Comparison of ENCODE assay signal across 1 cellular context in the genomic region with DNA sequence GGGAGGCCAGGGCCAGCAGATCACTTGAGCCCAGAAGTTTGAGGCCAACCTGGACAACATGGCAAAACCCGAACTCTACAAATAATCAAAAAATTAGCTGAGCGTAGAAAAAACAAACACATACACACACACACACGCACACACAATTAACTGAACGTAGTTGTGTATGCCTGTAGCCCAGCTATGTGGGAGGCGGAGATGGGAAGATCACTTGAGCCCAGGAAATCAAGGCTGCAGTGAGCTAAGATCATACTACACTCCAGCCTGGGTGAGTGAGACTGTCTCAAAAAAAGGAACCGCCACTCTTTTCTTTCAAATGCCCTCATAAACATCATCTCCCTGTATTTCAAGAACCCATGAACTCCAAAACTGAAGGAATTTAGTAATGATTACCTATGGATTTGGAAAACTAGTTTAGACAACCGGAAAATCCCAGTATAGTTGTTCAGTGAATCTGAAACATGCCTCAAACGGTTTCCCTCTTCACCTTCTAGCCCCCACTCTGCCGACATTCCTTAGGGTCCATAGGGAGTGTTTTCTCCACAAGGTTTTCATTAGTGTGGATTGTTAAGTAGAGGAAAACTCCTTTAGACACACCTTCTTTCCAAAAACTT.
A peak's percentile ranks its signal among the peaks of the same experiment; 100 is the strongest.
TF ChIP-seq lines count a peak whose summit lies in the region.

No MANE protein-coding gene starts in this region.

TF ChIP-seq in HepG2, 621 proteins besides CTCF, POLR2A, EP300 and RAD21 (continued from another document and continues in another):
- TF ChIP-seq, protein P1, sequence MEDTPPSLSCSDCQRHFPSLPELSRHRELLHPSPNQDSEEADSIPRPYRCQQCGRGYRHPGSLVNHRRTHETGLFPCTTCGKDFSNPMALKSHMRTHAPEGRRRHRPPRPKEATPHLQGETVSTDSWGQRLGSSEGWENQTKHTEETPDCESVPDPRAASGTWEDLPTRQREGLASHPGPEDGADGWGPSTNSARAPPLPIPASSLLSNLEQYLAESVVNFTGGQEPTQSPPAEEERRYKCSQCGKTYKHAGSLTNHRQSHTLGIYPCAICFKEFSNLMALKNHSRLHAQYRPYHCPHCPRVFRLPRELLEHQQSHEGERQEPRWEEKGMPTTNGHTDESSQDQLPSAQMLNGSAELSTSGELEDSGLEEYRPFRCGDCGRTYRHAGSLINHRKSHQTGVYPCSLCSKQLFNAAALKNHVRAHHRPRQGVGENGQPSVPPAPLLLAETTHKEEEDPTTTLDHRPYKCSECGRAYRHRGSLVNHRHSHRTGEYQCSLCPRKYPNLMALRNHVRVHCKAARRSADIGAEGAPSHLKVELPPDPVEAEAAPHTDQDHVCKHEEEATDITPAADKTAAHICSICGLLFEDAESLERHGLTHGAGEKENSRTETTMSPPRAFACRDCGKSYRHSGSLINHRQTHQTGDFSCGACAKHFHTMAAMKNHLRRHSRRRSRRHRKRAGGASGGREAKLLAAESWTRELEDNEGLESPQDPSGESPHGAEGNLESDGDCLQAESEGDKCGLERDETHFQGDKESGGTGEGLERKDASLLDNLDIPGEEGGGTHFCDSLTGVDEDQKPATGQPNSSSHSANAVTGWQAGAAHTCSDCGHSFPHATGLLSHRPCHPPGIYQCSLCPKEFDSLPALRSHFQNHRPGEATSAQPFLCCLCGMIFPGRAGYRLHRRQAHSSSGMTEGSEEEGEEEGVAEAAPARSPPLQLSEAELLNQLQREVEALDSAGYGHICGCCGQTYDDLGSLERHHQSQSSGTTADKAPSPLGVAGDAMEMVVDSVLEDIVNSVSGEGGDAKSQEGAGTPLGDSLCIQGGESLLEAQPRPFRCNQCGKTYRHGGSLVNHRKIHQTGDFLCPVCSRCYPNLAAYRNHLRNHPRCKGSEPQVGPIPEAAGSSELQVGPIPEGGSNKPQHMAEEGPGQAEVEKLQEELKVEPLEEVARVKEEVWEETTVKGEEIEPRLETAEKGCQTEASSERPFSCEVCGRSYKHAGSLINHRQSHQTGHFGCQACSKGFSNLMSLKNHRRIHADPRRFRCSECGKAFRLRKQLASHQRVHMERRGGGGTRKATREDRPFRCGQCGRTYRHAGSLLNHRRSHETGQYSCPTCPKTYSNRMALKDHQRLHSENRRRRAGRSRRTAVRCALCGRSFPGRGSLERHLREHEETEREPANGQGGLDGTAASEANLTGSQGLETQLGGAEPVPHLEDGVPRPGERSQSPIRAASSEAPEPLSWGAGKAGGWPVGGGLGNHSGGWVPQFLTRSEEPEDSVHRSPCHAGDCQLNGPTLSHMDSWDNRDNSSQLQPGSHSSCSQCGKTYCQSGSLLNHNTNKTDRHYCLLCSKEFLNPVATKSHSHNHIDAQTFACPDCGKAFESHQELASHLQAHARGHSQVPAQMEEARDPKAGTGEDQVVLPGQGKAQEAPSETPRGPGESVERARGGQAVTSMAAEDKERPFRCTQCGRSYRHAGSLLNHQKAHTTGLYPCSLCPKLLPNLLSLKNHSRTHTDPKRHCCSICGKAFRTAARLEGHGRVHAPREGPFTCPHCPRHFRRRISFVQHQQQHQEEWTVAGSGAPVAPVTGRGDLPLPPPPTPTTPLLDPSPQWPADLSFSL (CRISPR knock-in tag; IDR thresholded peaks at IDR 0.05), result peak; percentile 80; the same call in 1 of the 2 replicates
- TF ChIP-seq ZNF264 (CRISPR knock-in tag; IDR thresholded peaks at IDR 0.05) (no peak), SNAPC5 (CRISPR knock-in tag; IDR thresholded peaks at IDR 0.05; ENCODE audit: borderline replicate concordance) (no peak), HMGXB4 (CRISPR knock-in tag; IDR thresholded peaks at IDR 0.05; ENCODE audit: borderline replicate concordance in 1 of 2, low read depth in 1 of 2) (no peak), ZNF816 (CRISPR knock-in tag; IDR thresholded peaks at IDR 0.05; ENCODE audit: borderline replicate concordance) (no peak), ARNT (IDR thresholded peaks at IDR 0.05) (no peak), ZEB1 (IDR thresholded peaks at IDR 0.05; ENCODE audit: insufficient replicate concordance, low read depth) (no peak), PAF1 (CRISPR knock-in tag; IDR thresholded peaks at IDR 0.05) (peak; percentile 98), KDM5B (CRISPR knock-in tag; IDR thresholded peaks at IDR 0.05; ENCODE audit: borderline replicate concordance) (no peak), ZC3H4 (CRISPR knock-in tag; IDR thresholded peaks at IDR 0.05; ENCODE audit: borderline replicate concordance) (peak; percentile 77; the same call in 1 of the 2 replicates), ETV5 (CRISPR knock-in tag; IDR thresholded peaks at IDR 0.05; ENCODE audit: borderline replicate concordance) (no peak), EHMT2 (IDR thresholded peaks at IDR 0.05; ENCODE audit: borderline replicate concordance, low read depth, low read length) (no peak), ZBTB21 (CRISPR knock-in tag; IDR thresholded peaks at IDR 0.05) (no peak), ZHX2 (IDR thresholded peaks at IDR 0.05; ENCODE audit: low read depth) (no peak), ZHX2 (CRISPR knock-in tag; IDR thresholded peaks at IDR 0.05; ENCODE audit: borderline replicate concordance) (no peak), MAFK (conservative IDR thresholded peaks at IDR 0.05 in 1 of 2, IDR thresholded peaks at IDR 0.05 in 1 of 2; ENCODE audit: low read length in 2 of 2) (peak; percentile 15 to 28; a peak in 2 of 4 replicates), ZFP37 (CRISPR knock-in tag; IDR thresholded peaks at IDR 0.05; ENCODE audit: borderline replicate concordance) (no peak; the same call in 1 of the 2 replicates), IRF9 (CRISPR knock-in tag; IDR thresholded peaks at IDR 0.05; ENCODE audit: borderline replicate concordance) (no peak), KLF9 (CRISPR knock-in tag; IDR thresholded peaks at IDR 0.05; ENCODE audit: low read depth) (no peak), GTF3A (CRISPR knock-in tag; conservative IDR thresholded peaks at IDR 0.05) (no peak), MEIS1 (CRISPR knock-in tag; IDR thresholded peaks at IDR 0.05; ENCODE audit: borderline replicate concordance) (no peak), POLR2AphosphoS5 (IDR thresholded peaks at IDR 0.05; ENCODE audit: low read depth, low read length) (peak; percentile 88), ESRRA (CRISPR knock-in tag; IDR thresholded peaks at IDR 0.05; ENCODE audit: low read depth) (no peak), NFIC (IDR thresholded peaks at IDR 0.05; ENCODE audit: low read length) (peak; percentile 51; the same call in 1 of the 2 replicates), HES4 (CRISPR knock-in tag; IDR thresholded peaks at IDR 0.05; ENCODE audit: borderline replicate concordance) (no peak), SP2 (CRISPR knock-in tag; IDR thresholded peaks at IDR 0.05) (no peak)
- TF ChIP-seq, protein P2, sequence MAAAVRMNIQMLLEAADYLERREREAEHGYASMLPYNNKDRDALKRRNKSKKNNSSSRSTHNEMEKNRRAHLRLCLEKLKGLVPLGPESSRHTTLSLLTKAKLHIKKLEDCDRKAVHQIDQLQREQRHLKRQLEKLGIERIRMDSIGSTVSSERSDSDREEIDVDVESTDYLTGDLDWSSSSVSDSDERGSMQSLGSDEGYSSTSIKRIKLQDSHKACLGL (CRISPR knock-in tag; IDR thresholded peaks at IDR 0.05), result no peak
- TF ChIP-seq, protein P3, sequence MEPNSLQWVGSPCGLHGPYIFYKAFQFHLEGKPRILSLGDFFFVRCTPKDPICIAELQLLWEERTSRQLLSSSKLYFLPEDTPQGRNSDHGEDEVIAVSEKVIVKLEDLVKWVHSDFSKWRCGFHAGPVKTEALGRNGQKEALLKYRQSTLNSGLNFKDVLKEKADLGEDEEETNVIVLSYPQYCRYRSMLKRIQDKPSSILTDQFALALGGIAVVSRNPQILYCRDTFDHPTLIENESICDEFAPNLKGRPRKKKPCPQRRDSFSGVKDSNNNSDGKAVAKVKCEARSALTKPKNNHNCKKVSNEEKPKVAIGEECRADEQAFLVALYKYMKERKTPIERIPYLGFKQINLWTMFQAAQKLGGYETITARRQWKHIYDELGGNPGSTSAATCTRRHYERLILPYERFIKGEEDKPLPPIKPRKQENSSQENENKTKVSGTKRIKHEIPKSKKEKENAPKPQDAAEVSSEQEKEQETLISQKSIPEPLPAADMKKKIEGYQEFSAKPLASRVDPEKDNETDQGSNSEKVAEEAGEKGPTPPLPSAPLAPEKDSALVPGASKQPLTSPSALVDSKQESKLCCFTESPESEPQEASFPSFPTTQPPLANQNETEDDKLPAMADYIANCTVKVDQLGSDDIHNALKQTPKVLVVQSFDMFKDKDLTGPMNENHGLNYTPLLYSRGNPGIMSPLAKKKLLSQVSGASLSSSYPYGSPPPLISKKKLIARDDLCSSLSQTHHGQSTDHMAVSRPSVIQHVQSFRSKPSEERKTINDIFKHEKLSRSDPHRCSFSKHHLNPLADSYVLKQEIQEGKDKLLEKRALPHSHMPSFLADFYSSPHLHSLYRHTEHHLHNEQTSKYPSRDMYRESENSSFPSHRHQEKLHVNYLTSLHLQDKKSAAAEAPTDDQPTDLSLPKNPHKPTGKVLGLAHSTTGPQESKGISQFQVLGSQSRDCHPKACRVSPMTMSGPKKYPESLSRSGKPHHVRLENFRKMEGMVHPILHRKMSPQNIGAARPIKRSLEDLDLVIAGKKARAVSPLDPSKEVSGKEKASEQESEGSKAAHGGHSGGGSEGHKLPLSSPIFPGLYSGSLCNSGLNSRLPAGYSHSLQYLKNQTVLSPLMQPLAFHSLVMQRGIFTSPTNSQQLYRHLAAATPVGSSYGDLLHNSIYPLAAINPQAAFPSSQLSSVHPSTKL (CRISPR knock-in tag; IDR thresholded peaks at IDR 0.05), result no peak
